ENCODE assay signal across 20 cellular contexts in the genomic region with DNA sequence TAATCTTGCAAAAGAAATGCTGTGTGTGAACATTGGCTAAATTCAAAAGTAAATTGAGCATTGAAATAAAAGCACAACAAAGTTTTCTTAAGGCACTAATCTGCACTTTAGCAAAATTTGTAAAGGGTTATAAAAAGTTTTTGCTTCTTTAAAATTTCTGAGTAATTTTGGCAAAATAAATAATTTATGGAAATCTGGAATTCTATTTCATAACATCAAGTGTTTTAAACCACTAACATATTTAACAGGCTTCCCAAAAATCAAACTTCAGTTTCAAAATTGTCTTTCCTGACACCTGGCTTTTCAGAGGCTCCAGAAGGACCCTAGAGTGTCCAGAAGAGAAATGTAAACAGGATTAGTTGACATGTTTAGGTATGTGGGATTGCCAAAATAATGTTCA. TPM values are rescaled to one million over a fixed set of nuclear protein-coding genes. Genes with fewer than 3 reads are reported as not detected.
A peak's percentile ranks its signal among the peaks of the same experiment; 100 is the strongest.
DNase-seq lines count a peak whose midpoint lies in the region; ATAC-seq, FAIRE-seq and TF ChIP-seq lines count a peak whose summit lies in the region.
"Had no signal": no experiment of that assay in that cellular context is flagged by ENCODE, and none has a peak within 500 bp of the region (broad histone marks: within the 10 kb centered on the region; RNA-seq: fewer than 3 reads in every experiment).

No MANE protein-coding gene starts in this region.

- no TSS peak for BruUV-seq in K562 (replicated peaks; lab: Mats Ljungman, UMichigan)

- TF ChIP-seq CTCF in D721Med (IDR thresholded peaks at IDR 0.05; ENCODE audit: insufficient read depth, missing control alignments) = no peak
- TF ChIP-seq CTCF in HEK293 (tag by site-specific recombination; IDR thresholded peaks at IDR 0.05) = no peak
- no peak for TF ChIP-seq CTCF in K562 (IDR thresholded peaks at IDR 0.05 in 2 of 3, conservative IDR thresholded peaks at IDR 0.05 in 1 of 3; ENCODE audit: insufficient read depth in 2 of 3, low read depth in 1 of 3, low read length in 3 of 3)

- POLR2A ChIA-PET in HEK293 (lab: Yijun Ruan, JAX) (interaction anchor here (0.7 kb wide), 1 partner anchor 153 kb away, joined by 4 read pairs; no protein-coding TSS in a partner anchor), K562 (lab: Yijun Ruan, JAX) (no interaction called here)

- no peak overlapping the region for H3K4me3 ChIP-seq in HEK293 (ENCODE audit: low read depth, low read length)
- H3K4me3 ChIP-seq in K562 = no peak overlapping the region
- H3K4me3 ChIP-seq: BLaER1 had no signal

- CTCF ChIA-PET in HEK293 (lab: Yijun Ruan, JAX) (no interaction called here), K562 (lab: Yijun Ruan, JAX; ENCODE audit: low intra/inter-chr PET ratio) (no interaction called here)

- in situ Hi-C loops in K562 (cut with MboI) = no loop called here

- H4K20me1 ChIP-seq in K562 (replicated peaks; ENCODE audit: control insufficient read depth, insufficient read depth, low read length) = no peaks in the 10 kb centered on the region
- H4K20me1 ChIP-seq: BLaER1 had no signal

- TF ChIP-seq POLR2A in K562 (conservative IDR thresholded peaks at IDR 0.05) = no peak

- ATAC-seq in K562 (no peak), HG03457 (IDR thresholded peaks at IDR 0.05; ENCODE audit: unreplicated experiment) (no peak)

- H3K27ac ChIP-seq in HEK293 (ENCODE audit: extremely low read depth, low read depth, low read length) (no peak overlapping the region), K562 (ENCODE audit: extremely low read depth, low read depth, low read length) (no peak overlapping the region)
- H3K27ac ChIP-seq: BLaER1 had no signal

- H3K36me3 ChIP-seq in HEK293 (ENCODE audit: control insufficient read depth in 2 of 2, insufficient read depth in 1 of 2, low read length in 2 of 2) (no peaks in the 10 kb centered on the region), K562 (ENCODE audit: control insufficient read depth, insufficient read depth, low read length) (no peaks in the 10 kb centered on the region; the same call in 2 of the 3 replicates)
- H3K36me3 ChIP-seq: BE2C, BLaER1 had no signal

- no peaks in the 10 kb centered on the region for H3K9me1 ChIP-seq in K562 (ENCODE audit: control insufficient read depth, insufficient read depth, low read length)

- no peak for TF ChIP-seq RAD21 in K562 (CRISPR knock-in tag; conservative IDR thresholded peaks at IDR 0.05 in 1 of 2, IDR thresholded peaks at IDR 0.05 in 1 of 2)

- TF ChIP-seq EP300 in K562 (IDR thresholded peaks at IDR 0.05; ENCODE audit: low read length) = no peak

- DNase-seq in D721Med (ENCODE audit: insufficient read length, low spot score) (no peak), K562 (ENCODE audit: extremely low read depth in 1 of 4, low spot score in 3 of 4) (no peak), superior temporal gyrus (ENCODE audit: extremely low spot score) (no peak)
- DNase-seq: 8988T; ACHN; BE2C; C1 segment of cervical spinal cord; CD4-positive, alpha-beta memory T cell; CD4-positive, CD25-positive, alpha-beta regulatory T cell; CD8-positive, alpha-beta memory T cell; COR-L47; DMS79 treated with DMSO at 0.1 percent for 48 hours; GF-D8 had no signal

- H3K4me2 ChIP-seq in K562 (ENCODE audit: insufficient read depth, low read length) = no peak overlapping the region
- H3K4me2 ChIP-seq: BLaER1 had no signal

- H3K9ac ChIP-seq in K562 (ENCODE audit: insufficient read depth in 1 of 2, low read depth in 2 of 2, low read length in 2 of 2) = no peak overlapping the region
- H3K9ac ChIP-seq: BLaER1 had no signal

- H3K9me3 ChIP-seq in HEK293 (ENCODE audit: control insufficient read depth, insufficient read depth, low read depth, low read length) (no peaks in the 10 kb centered on the region), K562 (replicated peaks; ENCODE audit: control insufficient read depth, insufficient read depth, low read depth, low read length) (peaks cover 4% of the 10 kb centered on the region)
- H3K9me3 ChIP-seq: BE2C, BLaER1 had no signal

- no peaks in the 10 kb centered on the region for H3K27me3 ChIP-seq in K562 (ENCODE audit: control insufficient read depth in 2 of 2, insufficient read depth in 2 of 2, low read length in 2 of 2)
- H3K27me3 ChIP-seq: BE2C, BLaER1 had no signal

- no peak overlapping the region for H2AFZ ChIP-seq in K562 (ENCODE audit: low read depth, low read length)

- FAIRE-seq in D721Med (lab: Jason Lieb, UNC) (peak; percentile 44), K562 (lab: Jason Lieb, UNC) (no peak)
- FAIRE-seq: A204.1, G401.6, GM12891, GM19239 had no signal

- intact Hi-C loops in K562 (cut with micrococcal nuclease) = no loop called here

- peaks cover 14% of the 10 kb centered on the region for H3K79me2 ChIP-seq in K562 (ENCODE audit: control insufficient read depth, insufficient read depth, low read length)

- H3K4me1 ChIP-seq in HEK293 (ENCODE audit: control insufficient read depth, insufficient read depth, low read length) = peaks cover 10% of the 10 kb centered on the region
- peaks cover 0 to 10% of the 10 kb centered on the region in 2 experiments; a peak in 3 of 5 replicates for H3K4me1 ChIP-seq in K562 (replicated peaks in 1 of 2; ENCODE audit: control insufficient read depth in 2 of 2, insufficient read depth in 2 of 2, low read length in 2 of 2)
- H3K4me1 ChIP-seq: BE2C had no signal

TF ChIP-seq in HEK293, 187 proteins besides CTCF, POLR2A, EP300 and RAD21:
- no peak for TF ChIP-seq ZNF658 (tag by site-specific recombination; IDR thresholded peaks at IDR 0.05)
- peak; percentile 96 for TF ChIP-seq SETDB1 (IDR thresholded peaks at IDR 0.05; ENCODE audit: insufficient read length, low read length)
- peak; percentile 21; the same call in 1 of the 2 replicates for TF ChIP-seq ZNF549 (tag by site-specific recombination; IDR thresholded peaks at IDR 0.05)

TF ChIP-seq in K562, 482 proteins besides CTCF, POLR2A, EP300 and RAD21 (continues in another document):
- TF ChIP-seq, protein P1, sequence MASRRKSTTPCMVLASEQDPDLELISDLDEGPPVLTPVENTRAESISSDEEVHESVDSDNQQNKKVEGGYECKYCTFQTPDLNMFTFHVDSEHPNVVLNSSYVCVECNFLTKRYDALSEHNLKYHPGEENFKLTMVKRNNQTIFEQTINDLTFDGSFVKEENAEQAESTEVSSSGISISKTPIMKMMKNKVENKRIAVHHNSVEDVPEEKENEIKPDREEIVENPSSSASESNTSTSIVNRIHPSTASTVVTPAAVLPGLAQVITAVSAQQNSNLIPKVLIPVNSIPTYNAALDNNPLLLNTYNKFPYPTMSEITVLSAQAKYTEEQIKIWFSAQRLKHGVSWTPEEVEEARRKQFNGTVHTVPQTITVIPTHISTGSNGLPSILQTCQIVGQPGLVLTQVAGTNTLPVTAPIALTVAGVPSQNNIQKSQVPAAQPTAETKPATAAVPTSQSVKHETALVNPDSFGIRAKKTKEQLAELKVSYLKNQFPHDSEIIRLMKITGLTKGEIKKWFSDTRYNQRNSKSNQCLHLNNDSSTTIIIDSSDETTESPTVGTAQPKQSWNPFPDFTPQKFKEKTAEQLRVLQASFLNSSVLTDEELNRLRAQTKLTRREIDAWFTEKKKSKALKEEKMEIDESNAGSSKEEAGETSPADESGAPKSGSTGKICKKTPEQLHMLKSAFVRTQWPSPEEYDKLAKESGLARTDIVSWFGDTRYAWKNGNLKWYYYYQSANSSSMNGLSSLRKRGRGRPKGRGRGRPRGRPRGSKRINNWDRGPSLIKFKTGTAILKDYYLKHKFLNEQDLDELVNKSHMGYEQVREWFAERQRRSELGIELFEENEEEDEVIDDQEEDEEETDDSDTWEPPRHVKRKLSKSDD (conservative IDR thresholded peaks at IDR 0.05; ENCODE audit: low read length) = no peak
- TF ChIP-seq, protein P2, sequence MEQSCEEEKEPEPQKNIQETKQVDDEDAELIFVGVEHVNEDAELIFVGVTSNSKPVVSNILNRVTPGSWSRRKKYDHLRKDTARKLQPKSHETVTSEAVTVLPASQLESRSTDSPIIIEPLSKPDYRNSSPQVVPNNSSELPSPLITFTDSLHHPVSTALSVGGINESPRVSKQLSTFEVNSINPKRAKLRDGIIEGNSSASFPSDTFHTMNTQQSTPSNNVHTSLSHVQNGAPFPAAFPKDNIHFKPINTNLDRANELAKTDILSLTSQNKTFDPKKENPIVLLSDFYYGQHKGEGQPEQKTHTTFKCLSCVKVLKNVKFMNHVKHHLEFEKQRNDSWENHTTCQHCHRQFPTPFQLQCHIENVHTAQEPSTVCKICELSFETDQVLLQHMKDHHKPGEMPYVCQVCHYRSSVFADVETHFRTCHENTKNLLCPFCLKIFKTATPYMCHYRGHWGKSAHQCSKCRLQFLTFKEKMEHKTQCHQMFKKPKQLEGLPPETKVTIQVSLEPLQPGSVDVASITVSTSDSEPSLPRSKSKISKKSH (CRISPR knock-in tag; IDR thresholded peaks at IDR 0.05) = 0 out of 2 replicates have a peak, but pooled peaks have one; percentile 52
- TF ChIP-seq TRIM28 (IDR thresholded peaks at IDR 0.05) = peak; percentile 88; the same call in 1 of the 2 replicates

RNA-seq across cellular contexts. Expression of a gene that starts 4.5 kb away (rescaled TPM):
- 25.2 and 72.6 TPM in 2 replicates for total RNA-seq in K562 (2011; cell fraction: chromatin; rRNA removed; ENCODE audit: low replicate concordance)
- 10.7 and 13.8 TPM in 2 replicates for total RNA-seq in K562 (2011; cell fraction: nucleolus; rRNA removed)
- 18.9 and 20.8 TPM in 2 replicates for total RNA-seq in K562 (2011; cell fraction: nucleoplasm; rRNA removed)
- 18.5 and 21.7 TPM in 2 replicates for total RNA-seq in K562 (2014; rRNA removed)
- total RNA-seq in K562 (2014; rRNA removed; fragmentation: Illumina TruSeq; extraction: Trizol) = 31.7 and 35.0 TPM in 2 replicates
- total RNA-seq in K562 (2015; rRNA removed; fragmentation: Illumina TruSeq; extraction: Trizol) = 27.6 and 29.9 TPM in 2 replicates
- 17.5 and 19.5 TPM in 2 replicates for total RNA-seq in K562 (2021)
- 9.5 and 13.7 TPM in 2 replicates for polyA plus RNA-seq in K562 (2011; rRNA removed)
- 2.5 and 5.2 TPM in 2 replicates for polyA plus RNA-seq in K562 (2011; cell fraction: cytosol; rRNA removed)
- polyA plus RNA-seq in K562 (2011; cell fraction: nucleus; rRNA removed) = 5.8 and 7.0 TPM in 2 replicates
- 10.9 and 11.6 TPM in 2 replicates for polyA plus RNA-seq in K562 (2012)
- 16.9 and 21.3 TPM in 2 replicates for polyA plus RNA-seq in K562 (2014; fragmentation: Illumina TruSeq; extraction: Trizol)
- 1 to 10 TPM; 6.1 to 7.8 TPM for polyA plus RNA-seq in K562 (2014; fragmentation: Nextera tagmentation; extraction: Ambion mirVana)
- polyA plus RNA-seq in K562 (2014; rRNA removed) = 12.6 and 14.2 TPM in 2 replicates
- 36.1 and 36.7 TPM in 2 replicates for polyA minus RNA-seq in K562 (2011; rRNA and poly(A)+ RNA removed)
- polyA minus RNA-seq in K562 (2011; cell fraction: cytosol; rRNA and poly(A)+ RNA removed) = 7.3 and 9.0 TPM in 2 replicates
- polyA minus RNA-seq in K562 (2011; cell fraction: nucleus; rRNA and poly(A)+ RNA removed) = 16.7 and 32.3 TPM in 2 replicates
